8 cellular contexts compared by ENCODE assay signal in the genomic region with DNA sequence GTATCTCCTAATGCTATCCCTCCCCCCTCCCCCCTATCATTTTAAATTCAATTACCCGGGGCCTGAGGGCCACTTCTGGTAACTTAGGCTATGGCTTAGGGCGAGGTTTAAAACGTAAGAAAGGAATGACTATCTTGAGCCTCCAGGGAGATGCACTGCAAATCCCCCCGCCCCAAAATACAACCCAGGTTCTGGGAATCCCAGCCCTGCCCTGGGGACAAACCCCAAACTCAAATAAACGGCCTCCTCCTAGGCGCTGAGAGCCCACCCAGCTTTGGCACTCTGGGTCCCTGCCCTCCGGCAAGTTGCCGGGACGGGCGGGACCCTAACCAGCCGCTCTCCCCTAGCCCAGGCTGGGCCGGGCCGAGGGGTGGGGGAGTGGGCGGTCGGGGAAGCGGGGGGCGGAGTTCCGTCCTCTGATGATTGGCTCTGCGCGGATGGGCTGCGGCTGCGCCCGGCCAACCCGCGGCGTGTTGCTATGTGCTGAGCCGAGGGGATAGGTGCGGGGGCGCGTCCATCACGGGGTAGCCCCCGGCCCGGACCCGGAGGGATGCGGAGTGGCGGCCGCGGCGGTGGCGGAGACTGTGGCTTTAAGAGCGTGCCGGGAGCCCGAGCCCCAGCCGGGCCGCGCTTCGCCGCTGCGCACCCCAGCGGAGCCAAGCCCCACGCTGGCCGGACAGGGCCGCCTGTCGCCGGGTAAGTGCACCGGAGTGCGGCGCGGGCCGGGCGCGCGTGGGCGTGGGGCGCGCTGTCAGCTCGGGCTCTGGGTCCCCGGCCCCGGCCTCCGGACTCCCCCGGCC. TPM values are rescaled to one million over a fixed set of nuclear protein-coding genes. Genes with fewer than 3 reads are reported as not detected.
DNase-seq lines count a peak whose midpoint lies in the region; ATAC-seq and TF ChIP-seq lines count a peak whose summit lies in the region.

A gene with protein sequence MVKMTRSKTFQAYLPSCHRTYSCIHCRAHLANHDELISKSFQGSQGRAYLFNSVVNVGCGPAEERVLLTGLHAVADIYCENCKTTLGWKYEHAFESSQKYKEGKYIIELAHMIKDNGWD (plus strand): TSS at position 527 of the 800 bp plus-strand sequence. CDS start 21,755 bp downstream, outside the sequence.

- H3K27ac Mint-ChIP-seq in IgD-negative memory B cell: peak within 1 kb of the TSS; percentile 84 to 96 (median 87)

- in situ Hi-C loops in Caki2 (cut with HindIII; ENCODE audit: low pct_unique_long_range_greater_than_20kb, low sequenced_read_pairs): loop anchor here (25.0 kb wide), 1 partner anchor 106 kb away; no protein-coding TSS in a partner anchor

- H3K4me3 ChIP-seq in epithelial cell of esophagus (ENCODE audit: low read length): peak within 1 kb of the TSS; percentile 67

- DNase-seq in Caki2 (ENCODE audit: low read depth) (peak; percentile 85), OCI-M1 (lab: John Stamatoyannopoulos, UW) (peak; percentile 81), activated T-cell treated with anti-CD3 and anti-CD28 coated beads for 4 hours (peak; percentile 75), epithelial cell of esophagus (ENCODE audit: low read depth) (peak; percentile 92), middle frontal gyrus (ENCODE audit: extremely low spot score, low spot score) (peak; percentile 92)
- DNase-seq in stimulated activated CD8-positive, alpha-beta memory T cell treated with anti-CD3 and anti-CD28 coated beads, Interleukin-15, amount 100 ng/mL, for 48 hours (ENCODE audit: low read depth in 2 of 2): peak; percentile 82 to 86

- ATAC-seq in GM21528 (IDR thresholded peaks at IDR 0.05; ENCODE audit: low FRiP score, unreplicated experiment): peak; percentile 77

- peaks cover 3% of the 10 kb centered on the region for H3K36me3 Mint-ChIP-seq in IgD-negative memory B cell

- H3K27me3 Mint-ChIP-seq in IgD-negative memory B cell: no peaks in the 10 kb centered on the region

- no peak for TF ChIP-seq CTCF in epithelial cell of esophagus (IDR thresholded peaks at IDR 0.05; ENCODE audit: insufficient read depth, low read depth, low read length, missing control alignments)

- H3K4me1 Mint-ChIP-seq in IgD-negative memory B cell: peaks cover 32 to 42% (median 37%) of the 10 kb centered on the region in 3 donors

- peak within 1 kb of the TSS; percentile 90 to 94 (median 92) for H3K4me3 Mint-ChIP-seq in IgD-negative memory B cell

- H3K9me3 Mint-ChIP-seq in IgD-negative memory B cell: no peaks in the 10 kb centered on the region

RNA-seq across cellular contexts. Expression of the gene that starts here (rescaled TPM):
- 0.23 and 3.0 TPM in 2 replicates for total RNA-seq in Caki2 (2014; rRNA removed; shearing (Covaris generic); ENCODE audit: low replicate concordance)
- 18.8 TPM for polyA plus RNA-seq in IgD-negative memory B cell

Comparison
In these comparisons a context has a peak if more than half of its experiments do, and no peak if none do; other contexts are left out.
1. Peak in every context shown above with its lines: DNase-seq, ATAC-seq and H3K4me3 ChIP-seq.